ENCODE assay signal across 8 cellular contexts in the genomic region with DNA sequence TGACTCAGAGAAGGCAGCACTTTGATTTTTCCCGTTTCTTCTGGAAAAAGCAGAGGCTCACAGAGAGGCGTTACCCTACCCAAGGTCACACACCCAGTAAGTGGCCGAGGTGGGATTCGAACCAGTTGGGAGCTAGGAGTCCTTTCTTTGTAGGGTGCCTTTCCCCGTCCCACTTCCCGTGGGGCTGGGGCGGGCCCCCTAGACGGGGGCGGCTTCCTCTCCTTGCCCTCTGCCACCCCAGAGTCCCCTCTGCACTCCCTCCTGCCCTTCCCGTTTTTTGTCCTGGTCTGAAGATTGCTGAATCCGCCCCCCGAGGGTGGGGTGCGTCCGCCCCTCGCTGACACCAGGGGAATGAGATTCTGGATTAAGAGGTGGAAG. TPM values are rescaled to one million over a fixed set of nuclear protein-coding genes. Genes with fewer than 3 reads are reported as not detected.
DNase-seq lines count a peak whose midpoint lies in the region; ATAC-seq lines count a peak whose summit lies in the region.

No MANE protein-coding gene starts in this region.

- peak overlapping the region; percentile 86 to 89 for H3K4me3 Mint-ChIP-seq in stimulated activated naive B cell treated with anti-CD40 and anti-IgM and Interleukin-4, amounts not matched to agents 10 μg/mL and 1 μg/mL and 100 μg/mL, for 72 hours

- peaks cover 20 to 21% of the 10 kb centered on the region in 2 donors for H3K36me3 Mint-ChIP-seq in stimulated activated naive B cell treated with anti-CD40 and anti-IgM and Interleukin-4, amounts not matched to agents 10 μg/mL and 1 μg/mL and 100 μg/mL, for 72 hours

- peaks cover 38 to 62% of the 10 kb centered on the region in 2 donors for H3K4me1 Mint-ChIP-seq in stimulated activated naive B cell treated with anti-CD40 and anti-IgM and Interleukin-4, amounts not matched to agents 10 μg/mL and 1 μg/mL and 100 μg/mL, for 72 hours

- ATAC-seq in stimulated activated naive B cell treated with anti-CD40 and anti-IgM and Interleukin-4, amounts not matched to agents 10 μg/mL and 1 μg/mL and 100 μg/mL, for 72 hours (replicated peaks), result peak; percentile 23 to 29
- ATAC-seq in GM18909 (IDR thresholded peaks at IDR 0.05; ENCODE audit: poor library complexity, unreplicated experiment) (no peak), GM21381 (IDR thresholded peaks at IDR 0.05; ENCODE audit: unreplicated experiment) (no peak), HG02852 (IDR thresholded peaks at IDR 0.05; ENCODE audit: unreplicated experiment) (no peak)

- peak overlapping the region; percentile 91 to 98 (median 96) for H3K4me2 ChIP-seq in BLaER1 treated with 17β-estradiol and CSF1 and Interleukin-3, amounts not matched to agents 10 nM and 100 nM

- H3K4me1 ChIP-seq in BLaER1 treated with 17β-estradiol and CSF1 and Interleukin-3, amounts not matched to agents 10 nM and 100 nM, result peaks cover 65 to 74% (median 72%) of the 10 kb centered on the region in 10 experiments
- peaks cover 11% of the 10 kb centered on the region for H3K4me1 ChIP-seq in iPS-18a (ENCODE audit: control insufficient read depth, low read depth, low read length)

- no peaks in the 10 kb centered on the region for H3K27me3 ChIP-seq in BLaER1 treated with 17β-estradiol and CSF1 and Interleukin-3, amounts not matched to agents 10 nM and 100 nM
- H3K27me3 ChIP-seq in MG63 (no peaks in the 10 kb centered on the region), iPS-18a (ENCODE audit: control insufficient read depth, insufficient read depth, low read length) (no peaks in the 10 kb centered on the region)

- peaks cover 47 to 51% (median 50%) of the 10 kb centered on the region in 11 experiments for H4K20me1 ChIP-seq in BLaER1 treated with 17β-estradiol and CSF1 and Interleukin-3, amounts not matched to agents 10 nM and 100 nM

- H3K36me3 ChIP-seq in BLaER1 treated with 17β-estradiol and CSF1 and Interleukin-3, amounts not matched to agents 10 nM and 100 nM, result peaks cover 0 to 11% (median 7%) of the 10 kb centered on the region in 11 experiments; a peak in 16 of 22 replicates
- H3K36me3 ChIP-seq in MG63 (no peaks in the 10 kb centered on the region), iPS-18a (ENCODE audit: control insufficient read depth, low read depth, low read length) (no peaks in the 10 kb centered on the region)

- H3K27ac ChIP-seq in BLaER1 treated with 17β-estradiol and CSF1 and Interleukin-3, amounts not matched to agents 10 nM and 100 nM, result peak overlapping the region; percentile 88 to 97 (median 94)
- peak overlapping the region; percentile 62 for H3K27ac ChIP-seq in adipose tissue (ENCODE audit: low read depth, low read length)
- H3K27ac ChIP-seq in iPS-18a (ENCODE audit: low read length), result no peak overlapping the region

- no peaks in the 10 kb centered on the region for H3K9me3 ChIP-seq in BLaER1 treated with 17β-estradiol and CSF1 and Interleukin-3, amounts not matched to agents 10 nM and 100 nM (replicated peaks in 1 of 11)
- H3K9me3 ChIP-seq in MG63 (no peaks in the 10 kb centered on the region), iPS-18a (ENCODE audit: control insufficient read depth, low read depth, low read length) (no peaks in the 10 kb centered on the region)

- peak overlapping the region; percentile 92 to 98 (median 96) for H3K9ac ChIP-seq in BLaER1 treated with 17β-estradiol and CSF1 and Interleukin-3, amounts not matched to agents 10 nM and 100 nM
- H3K9ac ChIP-seq in iPS-18a (ENCODE audit: low read length), result peak overlapping the region; percentile 75

- peak overlapping the region; percentile 93 for H3K27ac Mint-ChIP-seq in stimulated activated naive B cell treated with anti-CD40 and anti-IgM and Interleukin-4, amounts not matched to agents 10 μg/mL and 1 μg/mL and 100 μg/mL, for 72 hours

- no peak for DNase-seq in MG63
- DNase-seq in stimulated activated naive B cell treated with anti-CD40 and anti-IgM and Interleukin-4, amounts not matched to agents 10 μg/mL and 1 μg/mL and 100 μg/mL, for 72 hours, result peak; percentile 15

- H3K27me3 Mint-ChIP-seq in stimulated activated naive B cell treated with anti-CD40 and anti-IgM and Interleukin-4, amounts not matched to agents 10 μg/mL and 1 μg/mL and 100 μg/mL, for 72 hours, result peaks cover 0 to 9% of the 10 kb centered on the region in 2 donors

- H3K4me3 ChIP-seq in BLaER1 treated with 17β-estradiol and CSF1 and Interleukin-3, amounts not matched to agents 10 nM and 100 nM, result peak overlapping the region; percentile 94 to 100 (median 99)
- H3K4me3 ChIP-seq in MG63, result peak overlapping the region; percentile 90
- peak overlapping the region; percentile 67 for H3K4me3 ChIP-seq in iPS-18a (ENCODE audit: low read length)

- no peaks in the 10 kb centered on the region for H3K9me3 Mint-ChIP-seq in stimulated activated naive B cell treated with anti-CD40 and anti-IgM and Interleukin-4, amounts not matched to agents 10 μg/mL and 1 μg/mL and 100 μg/mL, for 72 hours

- WGBS in adipose tissue, 3 donors, result 4 to 23% (median 7%) methylated on average over 15 of the region's 15 CpGs

RNA-seq across cellular contexts. Expression of gene TPCN2, which starts 0.7 kb away (rescaled TPM):
- total RNA-seq in MG63 (2014; rRNA removed; shearing (Covaris generic); ENCODE audit: low replicate concordance), result 2.4 and 5.4 TPM in 2 replicates
- 10 to 100 TPM in 1 of 3 donors, 1 to 10 TPM in 2; 5.7 to 16.4 (median 8.8) TPM for polyA plus RNA-seq in adipose tissue

RNA-seq across cellular contexts. Expression of gene MRGPRF, which starts 36.4 kb away (rescaled TPM):
- 2.0 TPM in 1 of 2 replicates, not detected in the other for total RNA-seq in MG63 (2014; rRNA removed; shearing (Covaris generic); ENCODE audit: low replicate concordance)
- 10 to 100 TPM in 2 of 3 donors, 1 to 10 TPM in 1; 2.0 to 34.5 (median 26.1) TPM for polyA plus RNA-seq in adipose tissue

Comparison
In these comparisons a context has a peak if more than half of its experiments do, and no peak if none do; other contexts are left out.
1. ATAC-seq: peak in stimulated activated naive B cell treated with anti-CD40 and anti-IgM and Interleukin-4, amounts not matched to agents 10 μg/mL and 1 μg/mL and 100 μg/mL, for 72 hours (2 of 2); none in GM18909 (single experiment), GM21381 (single experiment) and HG02852 (single experiment).
2. Peak in every context shown above with its lines, with median percentiles within 50 percentile points of each other: H3K4me3 ChIP-seq.